1 cellular context compared by ENCODE assay signal in genomic region chr3:154059798-154060197, GRCh38.
TF ChIP-seq lines count a peak whose summit lies in the region.

No MANE protein-coding gene starts in this region.

TF ChIP-seq in GM23338, 12 proteins besides CTCF, POLR2A, EP300 and RAD21 (continued from another document):
- TF ChIP-seq CREB1 (CRISPR knock-in tag; IDR thresholded peaks at IDR 0.05; ENCODE audit: low read depth) (no peak), REST (IDR thresholded peaks at IDR 0.05; ENCODE audit: unreplicated experiment) (no peak), ZNF462 (CRISPR knock-in tag; IDR thresholded peaks at IDR 0.05) (no peak), ZNF331 (CRISPR knock-in tag; IDR thresholded peaks at IDR 0.05; ENCODE audit: low read depth) (no peak)
